ENCODE assay signal across 20 cellular contexts in genomic region chr2:44679584-44679983, GRCh38.
"Had no signal": no experiment of that assay in that cellular context is flagged by ENCODE, and none has a peak within 500 bp of the region (broad histone marks: within the 10 kb centered on the region; RNA-seq: fewer than 3 reads in every experiment).

No MANE protein-coding gene starts in this region.

- H3K36me3 ChIP-seq: adrenal gland, prostate gland, upper lobe of right lung had no signal

- DNase-seq: activated CD4-positive, alpha-beta T cell treated with anti-CD3 and anti-CD28 coated beads, Interleukin-2, amount 50 U/mL, for 1 hour; activated naive CD4-positive, alpha-beta T cell treated with anti-CD3 and anti-CD28 coated beads, Interleukin-2, amount 50 U/mL, for 16 hours; activated T-cell treated with anti-CD3 and anti-CD28 coated beads for 4 hours; adrenal gland; central memory CD4-positive, alpha-beta T cell; effector CD8-positive, alpha-beta T cell; hypothalamus; mucosa of descending colon; natural killer cell; occipital lobe; stimulated activated CD4-positive, alpha-beta T cell treated with anti-CD3 and anti-CD28 coated beads, Interleukin-15, amount 100 ng/mL, for 24 hours; stimulated activated CD4-positive, alpha-beta T cell treated with anti-CD3 and anti-CD28 coated beads, Interleukin-4, amount 100 ng/mL, for 24 hours; stimulated activated naive CD8-positive, alpha-beta T cell treated with anti-CD3 and anti-CD28 coated beads, Interleukin-15, amount 100 ng/mL, for 72 hours; T-helper 17 cell; testis; upper lobe of right lung had no signal

- H3K27me3 ChIP-seq: adrenal gland, testis, upper lobe of right lung had no signal

- ATAC-seq: mucosa of descending colon; natural killer cell; stimulated activated naive CD8-positive, alpha-beta T cell treated with anti-CD3 and anti-CD28 coated beads, Interleukin-15, amount 100 ng/mL, for 72 hours; T-helper 17 cell; upper lobe of right lung had no signal

- H3K4me1 ChIP-seq: adrenal gland, prostate gland, testis, upper lobe of right lung had no signal

- FAIRE-seq: TTC549 had no signal

- H3K27ac ChIP-seq: adrenal gland, coronary artery, epithelial cell of prostate, prostate gland, testis, upper lobe of right lung had no signal

- H3K4me3 ChIP-seq: adrenal gland, coronary artery, mucosa of descending colon, prostate gland, testis, upper lobe of right lung had no signal

- H3K9me3 ChIP-seq: adrenal gland, mucosa of descending colon, prostate gland, testis, upper lobe of right lung had no signal
